7 cellular contexts compared by ENCODE assay signal in genomic region chr7:51162724-51163329, GRCh38.
DNase-seq lines count a peak whose midpoint lies in the region; ATAC-seq and TF ChIP-seq lines count a peak whose summit lies in the region.

No MANE protein-coding gene starts in this region.

- TF ChIP-seq CTCF in GM13976 (IDR thresholded peaks at IDR 0.05; ENCODE audit: borderline replicate concordance, control extremely low read depth, extremely low read depth, insufficient read depth, missing control alignments) (peak; percentile 66), left ventricle myocardium inferior (IDR thresholded peaks at IDR 0.05; ENCODE audit: borderline replicate concordance) (peak; percentile 90), sigmoid colon (IDR thresholded peaks at IDR 0.05) (peak; percentile 34 to 75 (median 68))

- TF ChIP-seq POLR2A in sigmoid colon (IDR thresholded peaks at IDR 0.05): no peak

- no peaks in the 10 kb centered on the region for H3K36me3 ChIP-seq in left ventricle myocardium inferior
- H3K36me3 ChIP-seq in sigmoid colon: no peaks in the 10 kb centered on the region

- H3K27ac ChIP-seq in left ventricle myocardium inferior (replicated peaks): no peak overlapping the region
- no peak overlapping the region for H3K27ac ChIP-seq in sigmoid colon

- ATAC-seq in HG02642 (IDR thresholded peaks at IDR 0.05; ENCODE audit: poor library complexity, unreplicated experiment): peak; percentile 96
- peak; percentile 89 for ATAC-seq in activated naive CD8-positive, alpha-beta T cell treated with anti-CD3 and anti-CD28 coated beads, Interleukin-2, amount 50 U/mL, for 24 hours

- TF ChIP-seq EP300 in sigmoid colon (IDR thresholded peaks at IDR 0.05): no peak

- H3K36me3 Mint-ChIP-seq in activated naive CD8-positive, alpha-beta T cell treated with anti-CD3 and anti-CD28 coated beads, Interleukin-2, amount 50 U/mL, for 24 hours (ENCODE audit: low read depth): no peaks in the 10 kb centered on the region

- H3K4me3 ChIP-seq in left ventricle myocardium inferior: no peak overlapping the region
- no peak overlapping the region for H3K4me3 ChIP-seq in sigmoid colon

- intact Hi-C loops in left ventricle myocardium inferior (cut with micrococcal nuclease): loop anchor here (5.0 kb wide), 2 partner anchors 204 to 696 kb away; no protein-coding TSS in a partner anchor
- intact Hi-C loops in sigmoid colon (cut with DNase I): loop anchor here (1.0 to 5.0 kb wide), 2 partner anchors 204 to 486 kb away; no protein-coding TSS in a partner anchor

- H3K4me1 ChIP-seq in left ventricle myocardium inferior (peaks cover 15% of the 10 kb centered on the region), sigmoid colon (peaks cover 0 to 10% (median 0%) of the 10 kb centered on the region in 4 donors)

- no peaks in the 10 kb centered on the region for H3K9me3 Mint-ChIP-seq in activated naive CD8-positive, alpha-beta T cell treated with anti-CD3 and anti-CD28 coated beads, Interleukin-2, amount 50 U/mL, for 24 hours

- in situ Hi-C loops in GM13976 (cut with MboI; ENCODE audit: low sequenced_read_pairs, unreplicated experiment): loop anchor here (25.0 kb wide), 1 partner anchor 701 kb away; the partner anchor contains the start of gene FIGNL1

- H3K27me3 ChIP-seq in left ventricle myocardium inferior (ENCODE audit: low read depth) (no peaks in the 10 kb centered on the region), sigmoid colon (no peaks in the 10 kb centered on the region)

- peaks cover 2% of the 10 kb centered on the region for H3K4me1 Mint-ChIP-seq in activated naive CD8-positive, alpha-beta T cell treated with anti-CD3 and anti-CD28 coated beads, Interleukin-2, amount 50 U/mL, for 24 hours

- H3K27ac Mint-ChIP-seq in activated naive CD8-positive, alpha-beta T cell treated with anti-CD3 and anti-CD28 coated beads, Interleukin-2, amount 50 U/mL, for 24 hours: no peak overlapping the region

- H3K9me3 ChIP-seq in left ventricle myocardium inferior (replicated peaks) (peaks cover 3% of the 10 kb centered on the region), sigmoid colon (no peaks in the 10 kb centered on the region)

- 29 to 34% methylated on average over 9 of the region's 9 CpGs for WGBS in sigmoid colon, 2 donors

- H3K4me3 Mint-ChIP-seq in activated naive CD8-positive, alpha-beta T cell treated with anti-CD3 and anti-CD28 coated beads, Interleukin-2, amount 50 U/mL, for 24 hours: no peak overlapping the region

- peaks cover 10% of the 10 kb centered on the region for H3K27me3 Mint-ChIP-seq in activated naive CD8-positive, alpha-beta T cell treated with anti-CD3 and anti-CD28 coated beads, Interleukin-2, amount 50 U/mL, for 24 hours

- DNase-seq in GM13976 (ENCODE audit: low spot score): peak; percentile 58
- peak; percentile 80 for DNase-seq in NCI-H1092 (lab: John Stamatoyannopoulos, UW)
- DNase-seq in SKM-1 (lab: John Stamatoyannopoulos, UW; ENCODE audit: unreplicated experiment): peak; percentile 54
- DNase-seq in activated naive CD8-positive, alpha-beta T cell treated with anti-CD3 and anti-CD28 coated beads, Interleukin-2, amount 50 U/mL, for 24 hours: peak; percentile 74
- no peak for DNase-seq in left ventricle myocardium inferior
- DNase-seq in sigmoid colon: peak; percentile 79
